1 cellular context compared by ENCODE assay signal in the genomic region with DNA sequence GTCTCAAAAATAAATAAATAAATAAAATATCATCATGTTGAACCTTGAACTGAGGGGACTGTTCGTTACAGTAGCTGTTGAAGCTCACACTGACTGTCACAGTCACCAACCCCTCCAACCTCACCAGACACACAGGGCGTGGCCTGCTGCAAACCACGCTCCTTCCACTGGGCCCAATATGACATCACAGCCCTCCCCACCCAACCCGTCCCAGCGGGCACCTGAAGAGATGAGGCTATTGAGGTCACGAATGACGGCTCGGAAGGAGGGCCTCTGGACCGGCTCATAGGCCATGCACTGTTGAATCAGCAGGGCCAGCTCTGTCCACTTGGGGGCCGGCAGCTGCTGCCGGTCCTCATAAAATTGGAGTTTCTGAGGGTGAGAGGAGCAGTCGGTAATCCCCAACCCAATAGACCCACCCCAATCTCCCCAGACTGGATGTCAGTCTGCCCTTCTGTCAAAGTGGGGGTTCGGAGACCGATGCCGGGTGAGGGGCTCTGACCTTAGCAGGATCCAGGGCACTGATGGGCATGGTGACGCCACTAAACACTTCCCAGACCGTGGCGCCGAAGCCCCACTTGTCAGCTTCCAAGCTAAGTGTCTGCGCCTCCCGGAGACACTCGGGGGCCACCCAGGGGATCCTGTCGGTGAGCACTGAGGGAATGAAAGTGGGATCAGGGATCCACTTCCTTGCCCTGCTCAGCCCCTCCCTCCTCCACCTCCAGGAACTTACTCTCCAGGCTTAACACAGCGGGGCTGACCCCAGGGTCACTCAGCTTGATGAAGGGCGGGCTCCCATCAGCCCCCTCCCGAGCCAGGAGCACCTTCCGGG.
TF ChIP-seq lines count a peak whose summit lies in the region.

No MANE protein-coding gene starts in this region.

TF ChIP-seq in SK-N-SH, 30 proteins besides CTCF, POLR2A, EP300 and RAD21:
- TF ChIP-seq FOXJ3 (CRISPR knock-in tag; IDR thresholded peaks at IDR 0.05) (no peak), RFX5 (IDR thresholded peaks at IDR 0.05; ENCODE audit: low read length) (no peak), FOSL2 (IDR thresholded peaks at IDR 0.05; ENCODE audit: borderline replicate concordance, low read depth) (no peak), NRF1 (IDR thresholded peaks at IDR 0.05; ENCODE audit: low read depth, low read length) (no peak), SIN3A (IDR thresholded peaks at IDR 0.05; ENCODE audit: borderline replicate concordance, low read depth, low read length) (no peak), GABPA (IDR thresholded peaks at IDR 0.05; ENCODE audit: low read depth) (no peak), EZH2phosphoT487 (IDR thresholded peaks at IDR 0.05; ENCODE audit: borderline replicate concordance, low read depth) (no peak), JUND (IDR thresholded peaks at IDR 0.05) (no peak), CHD2 (IDR thresholded peaks at IDR 0.05; ENCODE audit: low read length, partially characterized antibody) (no peak), RCOR1 (IDR thresholded peaks at IDR 0.05; ENCODE audit: low read length) (no peak), YY1 (IDR thresholded peaks at IDR 0.05; ENCODE audit: low read depth) (no peak), POLR2AphosphoS5 (IDR thresholded peaks at IDR 0.05; ENCODE audit: low read depth, low read length) (no peak), ELF1 (IDR thresholded peaks at IDR 0.05) (no peak), MXI1 (IDR thresholded peaks at IDR 0.05; ENCODE audit: low read depth, low read length) (no peak), TCF12 (IDR thresholded peaks at IDR 0.05) (no peak)
- TF ChIP-seq, protein P1, sequence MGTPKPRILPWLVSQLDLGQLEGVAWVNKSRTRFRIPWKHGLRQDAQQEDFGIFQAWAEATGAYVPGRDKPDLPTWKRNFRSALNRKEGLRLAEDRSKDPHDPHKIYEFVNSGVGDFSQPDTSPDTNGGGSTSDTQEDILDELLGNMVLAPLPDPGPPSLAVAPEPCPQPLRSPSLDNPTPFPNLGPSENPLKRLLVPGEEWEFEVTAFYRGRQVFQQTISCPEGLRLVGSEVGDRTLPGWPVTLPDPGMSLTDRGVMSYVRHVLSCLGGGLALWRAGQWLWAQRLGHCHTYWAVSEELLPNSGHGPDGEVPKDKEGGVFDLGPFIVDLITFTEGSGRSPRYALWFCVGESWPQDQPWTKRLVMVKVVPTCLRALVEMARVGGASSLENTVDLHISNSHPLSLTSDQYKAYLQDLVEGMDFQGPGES (IDR thresholded peaks at IDR 0.05; ENCODE audit: low read depth, low read length): no peak
- TF ChIP-seq, protein P2, sequence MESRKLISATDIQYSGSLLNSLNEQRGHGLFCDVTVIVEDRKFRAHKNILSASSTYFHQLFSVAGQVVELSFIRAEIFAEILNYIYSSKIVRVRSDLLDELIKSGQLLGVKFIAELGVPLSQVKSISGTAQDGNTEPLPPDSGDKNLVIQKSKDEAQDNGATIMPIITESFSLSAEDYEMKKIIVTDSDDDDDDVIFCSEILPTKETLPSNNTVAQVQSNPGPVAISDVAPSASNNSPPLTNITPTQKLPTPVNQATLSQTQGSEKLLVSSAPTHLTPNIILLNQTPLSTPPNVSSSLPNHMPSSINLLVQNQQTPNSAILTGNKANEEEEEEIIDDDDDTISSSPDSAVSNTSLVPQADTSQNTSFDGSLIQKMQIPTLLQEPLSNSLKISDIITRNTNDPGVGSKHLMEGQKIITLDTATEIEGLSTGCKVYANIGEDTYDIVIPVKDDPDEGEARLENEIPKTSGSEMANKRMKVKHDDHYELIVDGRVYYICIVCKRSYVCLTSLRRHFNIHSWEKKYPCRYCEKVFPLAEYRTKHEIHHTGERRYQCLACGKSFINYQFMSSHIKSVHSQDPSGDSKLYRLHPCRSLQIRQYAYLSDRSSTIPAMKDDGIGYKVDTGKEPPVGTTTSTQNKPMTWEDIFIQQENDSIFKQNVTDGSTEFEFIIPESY (IDR thresholded peaks at IDR 0.05; ENCODE audit: borderline replicate concordance, low read depth): no peak
